ENCODE assay signal across 1 cellular context in the genomic region with DNA sequence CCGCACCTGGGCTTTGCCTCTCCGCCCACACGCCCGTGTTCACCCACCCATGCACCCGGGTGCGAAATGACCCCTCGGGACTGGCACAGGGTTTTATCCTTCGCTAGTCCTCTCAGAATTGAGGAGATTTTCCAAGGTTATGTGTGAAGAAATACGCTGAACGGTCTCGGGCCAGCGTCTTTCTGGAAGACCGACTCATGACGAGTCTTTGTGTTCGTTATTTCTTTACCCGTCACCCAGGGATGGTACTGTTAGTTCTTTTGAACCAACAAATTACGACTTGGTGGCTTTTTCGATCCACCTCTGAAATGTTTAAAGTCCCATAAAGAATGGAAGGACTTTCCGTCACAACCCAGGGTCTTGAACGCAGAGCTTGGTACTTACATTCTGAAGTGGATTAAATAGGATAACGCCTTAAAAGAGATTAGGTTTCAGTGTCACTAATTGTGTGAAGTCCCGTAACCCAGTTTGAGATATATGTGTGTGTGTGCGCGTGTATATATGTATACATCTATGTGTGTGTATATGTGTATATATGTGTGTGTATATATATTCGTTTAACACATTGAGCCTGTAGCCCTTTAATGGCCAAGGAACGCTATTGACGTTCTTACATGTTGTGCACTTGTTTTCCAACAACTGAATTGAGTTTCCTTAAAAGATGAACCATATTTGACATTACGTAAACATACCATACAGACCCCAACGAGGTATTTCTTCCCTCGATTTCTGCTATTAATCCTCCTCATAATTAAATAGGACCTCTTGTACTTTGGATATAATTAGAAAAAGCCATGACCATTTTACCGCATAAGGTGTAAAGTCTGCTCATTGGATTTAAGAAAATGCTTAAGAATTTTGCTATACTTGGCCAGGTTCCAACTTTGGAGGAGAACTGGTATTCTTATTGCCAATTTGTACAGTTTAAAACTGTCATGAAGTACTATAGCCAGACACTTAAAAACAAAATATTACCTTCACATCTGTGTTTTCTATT.
TF ChIP-seq lines count a peak whose summit lies in the region.

No MANE protein-coding gene starts in this region.

TF ChIP-seq in GM12878, 131 proteins besides CTCF, POLR2A, EP300 and RAD21 (continued from another document):
- TF ChIP-seq, protein P1, sequence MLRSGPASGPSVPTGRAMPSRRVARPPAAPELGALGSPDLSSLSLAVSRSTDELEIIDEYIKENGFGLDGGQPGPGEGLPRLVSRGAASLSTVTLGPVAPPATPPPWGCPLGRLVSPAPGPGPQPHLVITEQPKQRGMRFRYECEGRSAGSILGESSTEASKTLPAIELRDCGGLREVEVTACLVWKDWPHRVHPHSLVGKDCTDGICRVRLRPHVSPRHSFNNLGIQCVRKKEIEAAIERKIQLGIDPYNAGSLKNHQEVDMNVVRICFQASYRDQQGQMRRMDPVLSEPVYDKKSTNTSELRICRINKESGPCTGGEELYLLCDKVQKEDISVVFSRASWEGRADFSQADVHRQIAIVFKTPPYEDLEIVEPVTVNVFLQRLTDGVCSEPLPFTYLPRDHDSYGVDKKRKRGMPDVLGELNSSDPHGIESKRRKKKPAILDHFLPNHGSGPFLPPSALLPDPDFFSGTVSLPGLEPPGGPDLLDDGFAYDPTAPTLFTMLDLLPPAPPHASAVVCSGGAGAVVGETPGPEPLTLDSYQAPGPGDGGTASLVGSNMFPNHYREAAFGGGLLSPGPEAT (IDR thresholded peaks at IDR 0.05; ENCODE audit: low read depth) = 0 out of 2 replicates have a peak, but pooled peaks have one; percentile 41
- 0 out of 2 replicates have a peak, but pooled peaks have one; percentile 38 for TF ChIP-seq TCF3 (IDR thresholded peaks at IDR 0.05; ENCODE audit: borderline replicate concordance, insufficient read depth, low read depth, low read length)
- peak; percentile 73 for TF ChIP-seq ATF7 (IDR thresholded peaks at IDR 0.05; ENCODE audit: low read depth)
- peak; percentile 45 for TF ChIP-seq SP1 (IDR thresholded peaks at IDR 0.05; ENCODE audit: low read depth, low read length)
- TF ChIP-seq IKZF1 (conservative IDR thresholded peaks at IDR 0.05) = peak; percentile 9; the same call in 1 of the 2 replicates
- TF ChIP-seq, protein P2, sequence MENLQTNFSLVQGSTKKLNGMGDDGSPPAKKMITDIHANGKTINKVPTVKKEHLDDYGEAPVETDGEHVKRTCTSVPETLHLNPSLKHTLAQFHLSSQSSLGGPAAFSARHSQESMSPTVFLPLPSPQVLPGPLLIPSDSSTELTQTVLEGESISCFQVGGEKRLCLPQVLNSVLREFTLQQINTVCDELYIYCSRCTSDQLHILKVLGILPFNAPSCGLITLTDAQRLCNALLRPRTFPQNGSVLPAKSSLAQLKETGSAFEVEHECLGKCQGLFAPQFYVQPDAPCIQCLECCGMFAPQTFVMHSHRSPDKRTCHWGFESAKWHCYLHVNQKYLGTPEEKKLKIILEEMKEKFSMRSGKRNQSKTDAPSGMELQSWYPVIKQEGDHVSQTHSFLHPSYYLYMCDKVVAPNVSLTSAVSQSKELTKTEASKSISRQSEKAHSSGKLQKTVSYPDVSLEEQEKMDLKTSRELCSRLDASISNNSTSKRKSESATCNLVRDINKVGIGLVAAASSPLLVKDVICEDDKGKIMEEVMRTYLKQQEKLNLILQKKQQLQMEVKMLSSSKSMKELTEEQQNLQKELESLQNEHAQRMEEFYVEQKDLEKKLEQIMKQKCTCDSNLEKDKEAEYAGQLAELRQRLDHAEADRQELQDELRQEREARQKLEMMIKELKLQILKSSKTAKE (IDR thresholded peaks at IDR 0.05; ENCODE audit: low read depth, poor library complexity, severe bottlenecking) = peak; percentile 15
- TF ChIP-seq MEF2B (IDR thresholded peaks at IDR 0.05; ENCODE audit: partially characterized antibody, poor library complexity, severe bottlenecking) = peak; percentile 79
- peak; percentile 48 to 72; a peak in 2 of 4 replicates for TF ChIP-seq IKZF2 (IDR thresholded peaks at IDR 0.05)
- no peak for TF ChIP-seq CBX3 (IDR thresholded peaks at IDR 0.05; ENCODE audit: borderline replicate concordance, low read depth)
- TF ChIP-seq POLR2AphosphoS5 (IDR thresholded peaks at IDR 0.05; ENCODE audit: low read length) = no peak
- peak; percentile 61 to 100 for TF ChIP-seq EGR1 (IDR thresholded peaks at IDR 0.05; ENCODE audit: borderline replicate concordance in 1 of 2, low read depth in 2 of 2, low read length in 2 of 2)
- no peak; the same call in 1 of the 2 replicates for TF ChIP-seq BCL11A (IDR thresholded peaks at IDR 0.05; ENCODE audit: low read depth, low read length)
- TF ChIP-seq CREB1 (IDR thresholded peaks at IDR 0.05; ENCODE audit: low read depth) = peak; percentile 88
- TF ChIP-seq RFX5 (IDR thresholded peaks at IDR 0.05; ENCODE audit: low read depth, low read length) = 0 out of 2 replicates have a peak, but pooled peaks have one; percentile 33
